In genomic region chr2:47185098-47185497, GRCh38 we compare ENCODE assay signal across 1 cellular context. TPM values are rescaled to one million over a fixed set of nuclear protein-coding genes. Genes with fewer than 3 reads are reported as not detected.
"Had no signal": no experiment of that assay in that cellular context is flagged by ENCODE, and none has a peak within 500 bp of the region (broad histone marks: within the 10 kb centered on the region; RNA-seq: fewer than 3 reads in every experiment).

No MANE protein-coding gene starts in this region.

RNA-seq across cellular contexts. Expression of gene STPG4, which starts 30.0 kb away (rescaled TPM):
- total RNA-seq: G401 had no signal
